Comparison of ENCODE assay signal across 8 cellular contexts in genomic region chr17:8289103-8289397, GRCh38. TPM values are rescaled to one million over a fixed set of nuclear protein-coding genes. Genes with fewer than 3 reads are reported as not detected.
DNase-seq lines count a peak whose midpoint lies in the region; ATAC-seq, FAIRE-seq and TF ChIP-seq lines count a peak whose summit lies in the region.

No MANE protein-coding gene starts in this region.

- H3K4me3 Mint-ChIP-seq in CD14-positive monocyte = peak overlapping the region; percentile 93 to 96
- H3K4me3 Mint-ChIP-seq in stimulated activated naive CD8-positive, alpha-beta T cell treated with anti-CD3 and anti-CD28 coated beads, Interleukin-15, Interleukin-2, amounts not matched to agents 100 ng/mL and 50 ng/mL, for 24 hours = peak overlapping the region; percentile 94

- ATAC-seq in HG02588 (IDR thresholded peaks at IDR 0.05; ENCODE audit: unreplicated experiment) (peak; percentile 55), HG03159 (IDR thresholded peaks at IDR 0.05; ENCODE audit: unreplicated experiment) (no peak)

- no peaks in the 10 kb centered on the region for H3K9me3 ChIP-seq in iPS-18c (ENCODE audit: control insufficient read depth, insufficient read depth, low read length)

- H3K36me3 Mint-ChIP-seq in CD14-positive monocyte = peaks cover 10 to 12% of the 10 kb centered on the region in 2 donors
- H3K36me3 Mint-ChIP-seq in stimulated activated naive CD8-positive, alpha-beta T cell treated with anti-CD3 and anti-CD28 coated beads, Interleukin-15, Interleukin-2, amounts not matched to agents 100 ng/mL and 50 ng/mL, for 24 hours (ENCODE audit: low read depth) = no peaks in the 10 kb centered on the region

- no peak for TF ChIP-seq CTCF in CD14-positive monocyte (IDR thresholded peaks at IDR 0.05)

- peak overlapping the region; percentile 89 to 97 (median 95) for H3K27ac Mint-ChIP-seq in CD14-positive monocyte
- peak overlapping the region; percentile 93 for H3K27ac Mint-ChIP-seq in stimulated activated naive CD8-positive, alpha-beta T cell treated with anti-CD3 and anti-CD28 coated beads, Interleukin-15, Interleukin-2, amounts not matched to agents 100 ng/mL and 50 ng/mL, for 24 hours

- no peaks in the 10 kb centered on the region for H3K9me3 Mint-ChIP-seq in CD14-positive monocyte
- no peaks in the 10 kb centered on the region for H3K9me3 Mint-ChIP-seq in stimulated activated naive CD8-positive, alpha-beta T cell treated with anti-CD3 and anti-CD28 coated beads, Interleukin-15, Interleukin-2, amounts not matched to agents 100 ng/mL and 50 ng/mL, for 24 hours

- no peak for TF ChIP-seq POLR2A in GM12892 (IDR thresholded peaks at IDR 0.05; ENCODE audit: low read depth, low read length)

- peak overlapping the region; percentile 99 for H3K4me3 ChIP-seq in iPS-18c (ENCODE audit: insufficient read depth, low read depth, low read length)

- DNase-seq in CD14-positive monocyte (ENCODE audit: low spot score) (no peak), GM12892 (ENCODE audit: insufficient read length) (no peak)
- peak; percentile 45 for DNase-seq in activated gamma-delta T cell treated with anti-CD3 and anti-CD28 coated beads, Interleukin-2, amount 50 U/mL, for 16 hours (ENCODE audit: low read depth)
- DNase-seq in stimulated activated naive CD4-positive, alpha-beta T cell treated with Interleukin-2 at 50 U/mL for 16 hours (lab: John Stamatoyannopoulos, UW) = no peak

- intact Hi-C loops in CD14-positive monocyte (cut with micrococcal nuclease) = loop anchor here (2.0 to 5.0 kb wide), 3 partner anchors 37 to 87 kb away; partner anchors contain the start of genes CTC1 (in 1 of the 2) and PFAS (in 1 of the 2)

- peaks cover 0 to 1% (median 0%) of the 10 kb centered on the region in 3 donors for H3K27me3 Mint-ChIP-seq in CD14-positive monocyte (ENCODE audit: low read depth in 3 of 3)
- no peaks in the 10 kb centered on the region for H3K27me3 Mint-ChIP-seq in stimulated activated naive CD8-positive, alpha-beta T cell treated with anti-CD3 and anti-CD28 coated beads, Interleukin-15, Interleukin-2, amounts not matched to agents 100 ng/mL and 50 ng/mL, for 24 hours

- peaks cover 48% of the 10 kb centered on the region for H3K4me1 Mint-ChIP-seq in CD14-positive monocyte
- peaks cover 30% of the 10 kb centered on the region for H3K4me1 Mint-ChIP-seq in stimulated activated naive CD8-positive, alpha-beta T cell treated with anti-CD3 and anti-CD28 coated beads, Interleukin-15, Interleukin-2, amounts not matched to agents 100 ng/mL and 50 ng/mL, for 24 hours (ENCODE audit: low read depth)

- FAIRE-seq in GM12892 (lab: Jason Lieb, UNC) = no peak

RNA-seq across cellular contexts. Expression of gene RANGRF, which starts 0.6 kb away (rescaled TPM):
- 10 to 100 TPM; 31.7 to 34.3 TPM for polyA plus RNA-seq in CD14-positive monocyte
- polyA plus RNA-seq in GM12892 (2012; ENCODE audit: missing spikeins) = 53.4 TPM

RNA-seq across cellular contexts. Expression of gene SLC25A35, which starts 6.2 kb away (rescaled TPM):
- 1 to 10 TPM in 1 of 2 donors, under 1 TPM in 1; 0.96 to 3.8 TPM for polyA plus RNA-seq in CD14-positive monocyte
- polyA plus RNA-seq in GM12892 (2012; ENCODE audit: missing spikeins) = 2.8 TPM

RNA-seq across cellular contexts. Expression of gene ARHGEF15, which starts 21.0 kb away (rescaled TPM):
- not detected for polyA plus RNA-seq in CD14-positive monocyte
- not detected for polyA plus RNA-seq in GM12892 (2012; ENCODE audit: missing spikeins)

RNA-seq across cellular contexts. Expression of gene PFAS, which starts 40.0 kb away (rescaled TPM):
- polyA plus RNA-seq in CD14-positive monocyte = 1 to 10 TPM; 4.1 to 4.4 TPM
- 33.9 TPM for polyA plus RNA-seq in GM12892 (2012; ENCODE audit: missing spikeins)

RNA-seq across cellular contexts. Expression of gene CTC1, which starts 41.2 kb away (rescaled TPM):
- polyA plus RNA-seq in CD14-positive monocyte = 1 to 10 TPM; 2.2 to 4.1 TPM
- polyA plus RNA-seq in GM12892 (2012; ENCODE audit: missing spikeins) = 27.3 TPM
